In the genomic region with DNA sequence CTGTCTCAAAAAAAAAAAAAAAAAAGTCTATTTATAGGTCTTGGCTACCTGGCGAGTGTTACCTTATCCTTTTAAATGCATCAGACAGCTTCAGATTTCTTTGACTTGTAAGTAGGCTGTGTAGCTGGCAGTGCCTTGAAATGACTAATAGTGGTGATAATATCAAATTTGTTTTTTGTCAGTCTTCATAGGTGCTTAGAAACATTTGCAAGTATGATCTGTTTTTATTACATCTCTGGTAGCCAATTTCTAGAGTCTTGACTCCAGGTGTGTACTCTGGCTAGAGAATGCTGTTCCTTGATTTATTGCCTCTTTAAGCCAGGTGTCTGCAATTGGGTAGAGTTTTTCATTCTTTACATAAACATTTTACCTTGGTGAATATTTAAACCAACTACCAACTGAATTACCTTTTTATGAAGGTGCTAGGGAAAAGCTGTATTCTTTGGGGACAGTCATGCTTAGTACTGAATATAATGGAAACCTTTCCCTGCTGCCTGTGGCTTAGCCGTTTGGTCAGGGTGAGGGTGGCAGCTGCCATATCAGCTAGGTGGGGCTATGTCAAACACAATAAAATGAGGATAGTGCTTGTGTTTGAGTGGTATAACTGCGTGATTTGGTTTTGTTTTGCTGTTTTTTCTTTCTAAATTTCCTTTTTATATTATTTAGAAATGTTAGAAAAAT, we compare ENCODE assay signal across 15 cellular contexts. TPM values are rescaled to one million over a fixed set of nuclear protein-coding genes. Genes with fewer than 3 reads are reported as not detected.
A peak's percentile ranks its signal among the peaks of the same experiment; 100 is the strongest.
DNase-seq lines count a peak whose midpoint lies in the region; ATAC-seq and TF ChIP-seq lines count a peak whose summit lies in the region.
"Had no signal": no experiment of that assay in that cellular context is flagged by ENCODE, and none has a peak within 500 bp of the region (broad histone marks: within the 10 kb centered on the region; RNA-seq: fewer than 3 reads in every experiment).

No MANE protein-coding gene starts in this region.

- no peaks in the 10 kb centered on the region for H3K9me3 Mint-ChIP-seq in activated CD4-positive, alpha-beta T cell treated with anti-CD3 and anti-CD28 coated beads for 36 hours (ENCODE audit: low read depth)
- H3K9me3 Mint-ChIP-seq: immature natural killer cell; stimulated activated naive CD8-positive, alpha-beta T cell treated with anti-CD3 and anti-CD28 coated beads, Interleukin-15, amount 100 ng/mL, for 72 hours had no signal

- DNase-seq in activated CD4-positive, alpha-beta T cell treated with anti-CD3 and anti-CD28 coated beads for 36 hours, result no peak
- no peak for DNase-seq in activated CD4-positive, alpha-beta T cell treated with anti-CD3 and anti-CD28 coated beads, Interleukin-2, amount 50 U/mL, for 1 hour
- peak; percentile 57 for DNase-seq in NCI-H345 (lab: John Stamatoyannopoulos, UW)
- no peak for DNase-seq in stomach
- DNase-seq in NAMALWA (ENCODE audit: low spot score), result no peak
- no peak for DNase-seq in MV-4-11 (lab: John Stamatoyannopoulos, UW)
- DNase-seq in CD1c-positive myeloid dendritic cell (ENCODE audit: extremely low spot score), result no peak
- DNase-seq: aorta; esophagus squamous epithelium; immature natural killer cell; NCI-H446 treated with DMSO at 0.1 percent for 48 hours; stimulated activated CD4-positive, alpha-beta T cell treated with anti-CD3 and anti-CD28 coated beads, Interleukin-2, amount 100 ng/mL, for 24 hours; stimulated activated naive CD8-positive, alpha-beta T cell treated with anti-CD3 and anti-CD28 coated beads, Interleukin-15, amount 100 ng/mL, for 72 hours; T-helper 1 cell had no signal

- H3K27me3 Mint-ChIP-seq in activated CD4-positive, alpha-beta T cell treated with anti-CD3 and anti-CD28 coated beads for 36 hours, result no peaks in the 10 kb centered on the region
- H3K27me3 Mint-ChIP-seq: stimulated activated naive CD8-positive, alpha-beta T cell treated with anti-CD3 and anti-CD28 coated beads, Interleukin-15, amount 100 ng/mL, for 72 hours had no signal

- intact Hi-C loops in activated CD4-positive, alpha-beta T cell treated with anti-CD3 and anti-CD28 coated beads for 36 hours (cut with DNase I, micrococcal nuclease), result no loop called here
- intact Hi-C loops in stomach (cut with DNase I; ENCODE audit: low total_unique reads), result no loop called here

- no peak for TF ChIP-seq CTCF in stomach (IDR thresholded peaks at IDR 0.05)

- peak overlapping the region; percentile 50 for H3K4me3 ChIP-seq in endocrine pancreas (ENCODE audit: control insufficient read depth, insufficient read depth, low read length)
- H3K4me3 ChIP-seq in stomach, result no peak overlapping the region
- H3K4me3 ChIP-seq: esophagus squamous epithelium had no signal

- WGBS in stomach, 5 donors, result 28 to 54% (median 39%) methylated on average over 3 of the region's 3 CpGs

- no peak overlapping the region for H3K4me3 Mint-ChIP-seq in activated CD4-positive, alpha-beta T cell treated with anti-CD3 and anti-CD28 coated beads for 36 hours
- H3K4me3 Mint-ChIP-seq: immature natural killer cell; stimulated activated naive CD8-positive, alpha-beta T cell treated with anti-CD3 and anti-CD28 coated beads, Interleukin-15, amount 100 ng/mL, for 72 hours had no signal

- H3K4me1 ChIP-seq in endocrine pancreas (ENCODE audit: control insufficient read depth, insufficient read depth, low read length), result peaks cover 10% of the 10 kb centered on the region
- peaks cover 44 to 99% (median 82%) of the 10 kb centered on the region in 4 donors for H3K4me1 ChIP-seq in stomach

- no peak for ATAC-seq in activated CD4-positive, alpha-beta T cell treated with anti-CD3 and anti-CD28 coated beads for 36 hours
- ATAC-seq: stimulated activated naive CD8-positive, alpha-beta T cell treated with anti-CD3 and anti-CD28 coated beads, Interleukin-15, amount 100 ng/mL, for 72 hours had no signal

- H3K9ac ChIP-seq in endocrine pancreas (ENCODE audit: control insufficient read depth, insufficient read depth, low read length), result no peak overlapping the region

- POLR2A ChIA-PET in activated CD4-positive, alpha-beta T cell treated with anti-CD3 and anti-CD28 coated beads for 36 hours (lab: Charles Lee), result interaction anchor here (1.0 to 1.2 kb wide), 2 partner anchors 29 to 33 kb away, joined by 3 to 4 read pairs; a partner anchor contains a TSS

- no peak for TF ChIP-seq EP300 in stomach (IDR thresholded peaks at IDR 0.05)

- CTCF ChIA-PET in activated CD4-positive, alpha-beta T cell treated with anti-CD3 and anti-CD28 coated beads for 36 hours (lab: Charles Lee), result interaction anchor here (0.8 to 2.1 kb wide), 4 partner anchors 9 to 30 kb away, joined by 4 to 14 read pairs (median 6); no protein-coding TSS in a partner anchor

- no peaks in the 10 kb centered on the region for H3K36me3 ChIP-seq in endocrine pancreas (ENCODE audit: control insufficient read depth, insufficient read depth, low read length)
- peaks cover 0 to 3% (median 0%) of the 10 kb centered on the region in 4 donors for H3K36me3 ChIP-seq in stomach
- H3K36me3 ChIP-seq: esophagus squamous epithelium had no signal

- peaks cover 57% of the 10 kb centered on the region for H3K4me1 Mint-ChIP-seq in activated CD4-positive, alpha-beta T cell treated with anti-CD3 and anti-CD28 coated beads for 36 hours

- peak overlapping the region; percentile 64 to 84 (median 82) for H3K27ac ChIP-seq in stomach

- TF ChIP-seq POLR2A in stomach (IDR thresholded peaks at IDR 0.05), result no peak

- H3K27ac Mint-ChIP-seq in activated CD4-positive, alpha-beta T cell treated with anti-CD3 and anti-CD28 coated beads for 36 hours, result peak overlapping the region; percentile 10
- H3K27ac Mint-ChIP-seq: stimulated activated naive CD8-positive, alpha-beta T cell treated with anti-CD3 and anti-CD28 coated beads, Interleukin-15, amount 100 ng/mL, for 72 hours had no signal

- H3K36me3 Mint-ChIP-seq in activated CD4-positive, alpha-beta T cell treated with anti-CD3 and anti-CD28 coated beads for 36 hours (ENCODE audit: low read depth), result peaks cover 14% of the 10 kb centered on the region
- H3K36me3 Mint-ChIP-seq: immature natural killer cell had no signal

- no peaks in the 10 kb centered on the region for H3K9me3 ChIP-seq in endocrine pancreas (ENCODE audit: control insufficient read depth, low read length)
- no peaks in the 10 kb centered on the region for H3K9me3 ChIP-seq in stomach
- H3K9me3 ChIP-seq: esophagus squamous epithelium had no signal

- H3K27me3 ChIP-seq in endocrine pancreas (ENCODE audit: control insufficient read depth, insufficient read depth, low read length), result no peaks in the 10 kb centered on the region
- no peaks in the 10 kb centered on the region for H3K27me3 ChIP-seq in stomach
- H3K27me3 ChIP-seq: esophagus squamous epithelium had no signal

RNA-seq across cellular contexts. Expression of a gene that starts 32.7 kb away (rescaled TPM):
- 10 to 100 TPM; 17.7 to 26.4 TPM for total RNA-seq in activated CD4-positive, alpha-beta T cell treated with anti-CD3 and anti-CD28 coated beads for 36 hours
- total RNA-seq in stomach, result 100 to 1,000 TPM in 1 of 5 donors, 10 to 100 TPM in 4; 34.5 to 140 (median 37.1) TPM
- 10 to 100 TPM; 12.3 to 28.0 (median 16.6) TPM for polyA plus RNA-seq in stomach
